In genomic region chr2:27078267-27079194, GRCh38 we compare ENCODE assay signal across 9 cellular contexts. TPM values are rescaled to one million over a fixed set of nuclear protein-coding genes. Genes with fewer than 3 reads are reported as not detected.
DNase-seq lines count a peak whose midpoint lies in the region; ATAC-seq and TF ChIP-seq lines count a peak whose summit lies in the region.
"Had no signal": no experiment of that assay in that cellular context is flagged by ENCODE, and none has a peak within 500 bp of the region (broad histone marks: within the 10 kb centered on the region; RNA-seq: fewer than 3 reads in every experiment).

TSS of gene EMILIN1 (plus strand) at chr2:27078615. CDS start at chr2:27079066, 451 bp downstream.

- ATAC-seq in SK-N-SH treated with all-trans-retinoic acid at 6 μM for 48 hours (peak; percentile 69), HG02884 (IDR thresholded peaks at IDR 0.05; ENCODE audit: unreplicated experiment) (no peak), GM19397 (IDR thresholded peaks at IDR 0.05; ENCODE audit: unreplicated experiment) (no peak)

- no peak for TF ChIP-seq CTCF in foreskin fibroblast (IDR thresholded peaks at IDR 0.05; ENCODE audit: low read depth, low read length)

- DNase-seq in AG20443 (ENCODE audit: low spot score) (peak; percentile 93), foreskin fibroblast (peak; percentile 95 to 98), occipital lobe (lab: John Stamatoyannopoulos, UW) (peak; percentile 60), OCI-M2 (lab: John Stamatoyannopoulos, UW; ENCODE audit: unreplicated experiment) (no peak)
- DNase-seq in stimulated activated CD4-positive, alpha-beta T cell treated with anti-CD3 and anti-CD28 coated beads, Interleukin-2, amount 100 ng/mL, for 48 hours, result no peak
- DNase-seq: SHP77 treated with DMSO at 0.1 percent for 48 hours had no signal

- H3K4me3 ChIP-seq in foreskin fibroblast (ENCODE audit: low read depth in 1 of 2, low read length in 2 of 2), result peak within 1 kb of the TSS; percentile 79

TF ChIP-seq in SK-N-SH treated with all-trans-retinoic acid at 6 μM for 48 hours, 23 proteins besides CTCF, POLR2A, EP300 and RAD21:
- 0 out of 2 replicates have a peak, but pooled peaks have one; percentile 21 for TF ChIP-seq ZFP30 (CRISPR knock-in tag; IDR thresholded peaks at IDR 0.05)
- TF ChIP-seq OSR1 (CRISPR knock-in tag; IDR thresholded peaks at IDR 0.05), result no peak
- TF ChIP-seq ZNF70 (CRISPR knock-in tag; IDR thresholded peaks at IDR 0.05), result peak; percentile 54; the same call in 1 of the 2 replicates
- peak; percentile 97 for TF ChIP-seq TCF4 (CRISPR knock-in tag; IDR thresholded peaks at IDR 0.05; ENCODE audit: borderline replicate concordance)
- TF ChIP-seq PPARA (CRISPR knock-in tag; IDR thresholded peaks at IDR 0.05; ENCODE audit: borderline replicate concordance), result no peak
- TF ChIP-seq ZNF565 (CRISPR knock-in tag; conservative IDR thresholded peaks at IDR 0.05; ENCODE audit: low read depth), result 0 out of 2 replicates have a peak, but pooled peaks have one; percentile 49
- no peak for TF ChIP-seq ZC3H10 (CRISPR knock-in tag; IDR thresholded peaks at IDR 0.05)
- peak; percentile 59; the same call in 1 of the 2 replicates for TF ChIP-seq ZNF8 (CRISPR knock-in tag; IDR thresholded peaks at IDR 0.05)
- 0 out of 2 replicates have a peak, but pooled peaks have one; percentile 20 for TF ChIP-seq ZFP3 (CRISPR knock-in tag; IDR thresholded peaks at IDR 0.05)
- TF ChIP-seq PATZ1 (CRISPR knock-in tag; IDR thresholded peaks at IDR 0.05; ENCODE audit: borderline replicate concordance), result peak; percentile 90; the same call in 1 of the 2 replicates
- no peak for TF ChIP-seq BACH2 (CRISPR knock-in tag; IDR thresholded peaks at IDR 0.05; ENCODE audit: borderline replicate concordance)

RNA-seq across cellular contexts. Expression of gene EMILIN1, which starts in this region (rescaled TPM):
- 4.5 TPM for total RNA-seq in occipital lobe

Comparison
In these comparisons a context has a peak if more than half of its experiments do, and no peak if none do; other contexts are left out.
1. DNase-seq: peak in AG20443 (single experiment), foreskin fibroblast (2 of 2) and occipital lobe (single experiment); none in OCI-M2 (single experiment) and stimulated activated CD4-positive, alpha-beta T cell treated with anti-CD3 and anti-CD28 coated beads, Interleukin-2, amount 100 ng/mL, for 48 hours (0 of 2).